ENCODE assay signal across 9 cellular contexts in the genomic region with DNA sequence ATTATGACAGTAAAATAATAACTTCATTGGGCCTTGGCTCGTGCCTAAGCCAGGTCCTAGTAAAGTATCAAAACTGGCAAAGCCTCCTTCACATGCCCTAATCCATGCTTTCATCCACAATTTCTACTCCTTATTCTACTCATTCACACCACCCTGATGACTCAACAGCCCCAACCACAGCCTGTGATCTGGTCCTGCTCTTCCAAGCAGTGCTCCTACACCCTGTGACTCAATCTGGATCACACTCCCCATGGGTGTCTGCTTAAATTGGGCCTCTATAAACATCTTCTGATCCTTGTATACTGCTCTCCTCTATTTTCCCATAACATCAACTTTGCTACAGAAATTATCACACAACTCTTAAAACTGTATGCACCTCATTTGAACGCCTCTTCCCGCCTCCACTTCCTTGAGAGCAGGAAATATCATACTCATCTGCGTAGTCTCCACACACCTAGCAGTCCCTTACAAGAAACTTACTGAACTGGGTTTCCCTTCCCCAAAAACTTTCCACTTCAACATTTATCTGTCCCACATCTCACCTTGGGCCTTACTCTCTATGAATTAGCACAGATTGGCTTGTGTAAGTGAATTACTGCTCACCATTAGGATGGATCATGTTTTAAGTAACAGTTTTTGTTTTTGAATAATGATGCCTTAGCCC.
DNase-seq lines count a peak whose midpoint lies in the region; ATAC-seq, FAIRE-seq and TF ChIP-seq lines count a peak whose summit lies in the region.
"Had no signal": no experiment of that assay in that cellular context is flagged by ENCODE, and none has a peak within 500 bp of the region (broad histone marks: within the 10 kb centered on the region; RNA-seq: fewer than 3 reads in every experiment).

No MANE protein-coding gene starts in this region.

- FAIRE-seq in HTR-8/SVneo (lab: Jason Lieb, UNC), result no peak

- peak; percentile 67 for ATAC-seq in HG03442 (IDR thresholded peaks at IDR 0.05; ENCODE audit: unreplicated experiment)
- ATAC-seq: effector memory CD8-positive, alpha-beta T cell had no signal

- H3K4me3 ChIP-seq in astrocyte of the spinal cord (ENCODE audit: low read depth, low read length), result no peak overlapping the region

- in situ Hi-C loops in astrocyte of the spinal cord (cut with HindIII; ENCODE audit: low sequenced_read_pairs), result no loop called here

- DNase-seq in activated CD4-positive, alpha-beta T cell treated with anti-CD3 and anti-CD28 coated beads for 48 hours, result peak; percentile 66
- no peak for DNase-seq in activated CD4-positive, alpha-beta T cell treated with anti-CD3 and anti-CD28 coated beads for 4 hours
- DNase-seq in astrocyte of the spinal cord (ENCODE audit: low read depth, low spot score) (peak; percentile 47), iPS-NIHi11 (ENCODE audit: low spot score) (no peak), NCI-H510A treated with DMSO at 0.1 percent for 48 hours (lab: John Stamatoyannopoulos, UW) (no peak), HTR-8/SVneo (ENCODE audit: insufficient read length, low spot score) (no peak)
- DNase-seq in stimulated activated CD4-positive, alpha-beta T cell treated with anti-CD3 and anti-CD28 coated beads, Interleukin-4, amount 100 ng/mL, for 24 hours, result peak; percentile 28
- DNase-seq: effector memory CD8-positive, alpha-beta T cell had no signal

- TF ChIP-seq CTCF in astrocyte of the spinal cord (IDR thresholded peaks at IDR 0.05; ENCODE audit: low read depth, low read length), result no peak

Comparison
In these comparisons a context has a peak if more than half of its experiments do, and no peak if none do; other contexts are left out.
1. DNase-seq: peak in activated CD4-positive, alpha-beta T cell treated with anti-CD3 and anti-CD28 coated beads for 48 hours (single experiment), astrocyte of the spinal cord (single experiment) and stimulated activated CD4-positive, alpha-beta T cell treated with anti-CD3 and anti-CD28 coated beads, Interleukin-4, amount 100 ng/mL, for 24 hours (single experiment); none in activated CD4-positive, alpha-beta T cell treated with anti-CD3 and anti-CD28 coated beads for 4 hours (0 of 2), iPS-NIHi11 (single experiment), NCI-H510A treated with DMSO at 0.1 percent for 48 hours (single experiment) and HTR-8/SVneo (single experiment).